In genomic region chr1:46425740-46426139, GRCh38 we compare ENCODE assay signal across 19 cellular contexts.
"Had no signal": no experiment of that assay in that cellular context is flagged by ENCODE, and none has a peak within 500 bp of the region (broad histone marks: within the 10 kb centered on the region; RNA-seq: fewer than 3 reads in every experiment).

No MANE protein-coding gene starts in this region.

- DNase-seq: activated B cell treated with CpG ODN at 0.5 μM for 24 hours; activated CD4-positive, alpha-beta T cell treated with anti-CD3 and anti-CD28 coated beads for 4 hours; activated CD8-positive, alpha-beta memory T cell treated with anti-CD3 and anti-CD28 coated beads, Interleukin-2, amount 10 ng/mL, durations not matched to agents 7 days and 5 days; activated CD8-positive, alpha-beta T cell treated with anti-CD3 and anti-CD28 coated beads for 36 hours; activated gamma-delta T cell treated with Interleukin-2 at 50 U/mL for 16 hours; activated T-cell treated with anti-CD3 and anti-CD28 coated beads for 4 hours; adrenal gland; colonic mucosa; endodermal cell; left colon; lower lobe of right lung; stimulated activated CD4-positive, alpha-beta T cell treated with anti-CD3 and anti-CD28 coated beads, Interleukin-4, amount 100 ng/mL, for 4 hours; substantia nigra; thyroid gland; upper lobe of right lung had no signal

- ATAC-seq: activated CD8-positive, alpha-beta memory T cell treated with anti-CD3 and anti-CD28 coated beads, Interleukin-2, amount 10 ng/mL, durations not matched to agents 7 days and 5 days; activated CD8-positive, alpha-beta T cell treated with anti-CD3 and anti-CD28 coated beads for 36 hours; left colon; lower lobe of right lung; naive thymus-derived CD8-positive, alpha-beta T cell; upper lobe of right lung had no signal

- H3K27ac Mint-ChIP-seq: activated B cell treated with CpG ODN at 0.5 μM for 24 hours; activated CD8-positive, alpha-beta memory T cell treated with anti-CD3 and anti-CD28 coated beads, Interleukin-2, amount 10 ng/mL, durations not matched to agents 7 days and 5 days; activated CD8-positive, alpha-beta T cell treated with anti-CD3 and anti-CD28 coated beads for 36 hours; activated naive CD4-positive, alpha-beta T cell treated with anti-CD3 and anti-CD28 coated beads, Interleukin-2, amount 50 U/mL, for 24 hours; endodermal cell; stimulated activated naive CD8-positive, alpha-beta T cell treated with anti-CD3 and anti-CD28 coated beads, Interleukin-15, Interleukin-2, amounts not matched to agents 100 ng/mL and 50 ng/mL, for 24 hours; T-helper 1 cell treated with Interleukin-12 subunit alpha and Interleukin-12 subunit beta and Interleukin-4 antibody, amounts not matched to agents 30 μg/mL and 1 μg/mL, for 36 hours had no signal

- H3K9me3 Mint-ChIP-seq: activated B cell treated with CpG ODN at 0.5 μM for 24 hours; activated CD8-positive, alpha-beta T cell treated with anti-CD3 and anti-CD28 coated beads for 36 hours; activated naive CD4-positive, alpha-beta T cell treated with anti-CD3 and anti-CD28 coated beads, Interleukin-2, amount 50 U/mL, for 24 hours; endodermal cell; naive thymus-derived CD8-positive, alpha-beta T cell; stimulated activated naive CD8-positive, alpha-beta T cell treated with anti-CD3 and anti-CD28 coated beads, Interleukin-15, Interleukin-2, amounts not matched to agents 100 ng/mL and 50 ng/mL, for 24 hours; T-helper 1 cell treated with Interleukin-12 subunit alpha and Interleukin-12 subunit beta and Interleukin-4 antibody, amounts not matched to agents 30 μg/mL and 1 μg/mL, for 36 hours had no signal

- H3K9me3 ChIP-seq: adrenal gland, colonic mucosa, lower lobe of right lung, thyroid gland, upper lobe of right lung had no signal

- H3K36me3 Mint-ChIP-seq: activated CD8-positive, alpha-beta memory T cell treated with anti-CD3 and anti-CD28 coated beads, Interleukin-2, amount 10 ng/mL, durations not matched to agents 7 days and 5 days; activated naive CD4-positive, alpha-beta T cell treated with anti-CD3 and anti-CD28 coated beads, Interleukin-2, amount 50 U/mL, for 24 hours; naive thymus-derived CD8-positive, alpha-beta T cell had no signal

- H3K4me1 Mint-ChIP-seq: activated B cell treated with CpG ODN at 0.5 μM for 24 hours; activated naive CD4-positive, alpha-beta T cell treated with anti-CD3 and anti-CD28 coated beads, Interleukin-2, amount 50 U/mL, for 24 hours; endodermal cell; naive thymus-derived CD8-positive, alpha-beta T cell had no signal

- H3K4me3 Mint-ChIP-seq: activated B cell treated with CpG ODN at 0.5 μM for 24 hours; activated CD8-positive, alpha-beta memory T cell treated with anti-CD3 and anti-CD28 coated beads, Interleukin-2, amount 10 ng/mL, durations not matched to agents 7 days and 5 days; activated CD8-positive, alpha-beta T cell treated with anti-CD3 and anti-CD28 coated beads for 36 hours; activated naive CD4-positive, alpha-beta T cell treated with anti-CD3 and anti-CD28 coated beads, Interleukin-2, amount 50 U/mL, for 24 hours; endodermal cell; stimulated activated naive CD8-positive, alpha-beta T cell treated with anti-CD3 and anti-CD28 coated beads, Interleukin-15, Interleukin-2, amounts not matched to agents 100 ng/mL and 50 ng/mL, for 24 hours; T-helper 1 cell treated with Interleukin-12 subunit alpha and Interleukin-12 subunit beta and Interleukin-4 antibody, amounts not matched to agents 30 μg/mL and 1 μg/mL, for 36 hours had no signal
